ENCODE assay signal across 11 cellular contexts in genomic region chr14:61601923-61602732, GRCh38.
A peak's percentile ranks its signal among the peaks of the same experiment; 100 is the strongest.
DNase-seq lines count a peak whose midpoint lies in the region; ATAC-seq and TF ChIP-seq lines count a peak whose summit lies in the region.
"Had no signal": no experiment of that assay in that cellular context is flagged by ENCODE, and none has a peak within 500 bp of the region (broad histone marks: within the 10 kb centered on the region; RNA-seq: fewer than 3 reads in every experiment).

No MANE protein-coding gene starts in this region.

- ATAC-seq in SK-N-SH treated with all-trans-retinoic acid at 6 μM for 48 hours (peak; percentile 66), left lobe of liver (peak; percentile 18)
- ATAC-seq in stimulated activated memory B cell treated with anti-CD40 and anti-IgM and Interleukin-4, amounts not matched to agents 10 μg/mL and 1 μg/mL and 100 μg/mL, for 72 hours = no peak
- no peak for ATAC-seq in stimulated activated naive CD8-positive, alpha-beta T cell treated with anti-CD3 and anti-CD28 coated beads, Interleukin-15, Interleukin-2, amounts not matched to agents 100 U/mL and 50 U/mL, for 24 hours

- H2AFZ ChIP-seq in Loucy (ENCODE audit: low read length) = peak overlapping the region; percentile 53; the same call in 1 of the 2 replicates

- no peak overlapping the region for H3K4me2 ChIP-seq in Loucy (ENCODE audit: low read depth, low read length, poor library complexity, severe bottlenecking)

- H3K4me1 ChIP-seq in Loucy (ENCODE audit: insufficient read depth, low read length, poor library complexity, severe bottlenecking) = peaks cover 54% of the 10 kb centered on the region

- no peak for TF ChIP-seq CTCF in Loucy (conservative IDR thresholded peaks at IDR 0.05; ENCODE audit: low read length)

- no peaks in the 10 kb centered on the region for H3K36me3 ChIP-seq in Loucy (ENCODE audit: insufficient read depth, low read length)
- H3K36me3 ChIP-seq: ascending aorta had no signal

- no peaks in the 10 kb centered on the region for H3K9me3 Mint-ChIP-seq in stimulated activated memory B cell treated with anti-CD40 and anti-IgM and Interleukin-4, amounts not matched to agents 10 μg/mL and 1 μg/mL and 100 μg/mL, for 72 hours

- peaks cover 19% of the 10 kb centered on the region for H3K4me1 Mint-ChIP-seq in stimulated activated memory B cell treated with anti-CD40 and anti-IgM and Interleukin-4, amounts not matched to agents 10 μg/mL and 1 μg/mL and 100 μg/mL, for 72 hours

- peaks cover 7% of the 10 kb centered on the region; the same call in 1 of the 2 replicates for H3F3A ChIP-seq in Loucy (ENCODE audit: low read depth)

- no peaks in the 10 kb centered on the region for H3K9me2 ChIP-seq in Loucy (replicated peaks; ENCODE audit: low read depth, low read length)

- H3K27me3 ChIP-seq in Loucy (ENCODE audit: insufficient read depth, low read length, poor library complexity, severe bottlenecking) = no peaks in the 10 kb centered on the region
- H3K27me3 ChIP-seq: ascending aorta had no signal

- DNase-seq in left lobe of liver (ENCODE audit: low spot score) (no peak), DMS153 treated with DMSO at 0.1 percent for 48 hours (lab: John Stamatoyannopoulos, UW; ENCODE audit: unreplicated experiment) (no peak), activated gamma-delta T cell (lab: John Stamatoyannopoulos, UW) (no peak)
- no peak for DNase-seq in stimulated activated naive CD8-positive, alpha-beta T cell treated with anti-CD3 and anti-CD28 coated beads, Interleukin-15, Interleukin-2, amounts not matched to agents 100 U/mL and 50 U/mL, for 24 hours
- DNase-seq in activated CD4-positive, alpha-beta T cell treated with anti-CD3 and anti-CD28 coated beads, Interleukin-2, amount 50 U/mL, for 4 hours = no peak
- DNase-seq: activated CD4-positive, CD25-positive, alpha-beta regulatory T cell treated with anti-CD3 and anti-CD28 coated beads, Interleukin-2, amount 50 U/mL, for 72 hours; NCI-H2081 treated with DMSO at 0.1 percent for 48 hours had no signal

- no peak overlapping the region for H3K4me3 Mint-ChIP-seq in stimulated activated memory B cell treated with anti-CD40 and anti-IgM and Interleukin-4, amounts not matched to agents 10 μg/mL and 1 μg/mL and 100 μg/mL, for 72 hours

- H3K27me3 Mint-ChIP-seq in stimulated activated memory B cell treated with anti-CD40 and anti-IgM and Interleukin-4, amounts not matched to agents 10 μg/mL and 1 μg/mL and 100 μg/mL, for 72 hours = no peaks in the 10 kb centered on the region

- no peaks in the 10 kb centered on the region for H4K20me1 ChIP-seq in Loucy (ENCODE audit: insufficient read depth, low read length, poor library complexity, severe bottlenecking)

- H3K79me2 ChIP-seq in Loucy (ENCODE audit: insufficient read depth, low read length) = no peaks in the 10 kb centered on the region

- H3K36me3 Mint-ChIP-seq in stimulated activated memory B cell treated with anti-CD40 and anti-IgM and Interleukin-4, amounts not matched to agents 10 μg/mL and 1 μg/mL and 100 μg/mL, for 72 hours = no peaks in the 10 kb centered on the region

- no peak overlapping the region for H3K9ac ChIP-seq in Loucy (ENCODE audit: low read depth, low read length, poor library complexity, severe bottlenecking)

- H3K9me3 ChIP-seq in Loucy (ENCODE audit: insufficient read depth, low read depth, low read length) = no peaks in the 10 kb centered on the region
- H3K9me3 ChIP-seq: ascending aorta had no signal

- H3K27ac Mint-ChIP-seq in stimulated activated memory B cell treated with anti-CD40 and anti-IgM and Interleukin-4, amounts not matched to agents 10 μg/mL and 1 μg/mL and 100 μg/mL, for 72 hours = peak overlapping the region; percentile 20

- H3K4me3 ChIP-seq in Loucy (ENCODE audit: low read length, poor library complexity, severe bottlenecking) = no peak overlapping the region
- H3K4me3 ChIP-seq: ascending aorta had no signal

TF ChIP-seq in SK-N-SH treated with all-trans-retinoic acid at 6 μM for 48 hours, 23 proteins besides CTCF, POLR2A, EP300 and RAD21:
- TF ChIP-seq RARB (CRISPR knock-in tag; IDR thresholded peaks at IDR 0.05) (no peak), ZFP3 (CRISPR knock-in tag; IDR thresholded peaks at IDR 0.05) (no peak)

Comparison
In these comparisons a context has a peak if more than half of its experiments do, and no peak if none do; other contexts are left out.
1. ATAC-seq: peak in SK-N-SH treated with all-trans-retinoic acid at 6 μM for 48 hours (single experiment) and left lobe of liver (single experiment); none in stimulated activated memory B cell treated with anti-CD40 and anti-IgM and Interleukin-4, amounts not matched to agents 10 μg/mL and 1 μg/mL and 100 μg/mL, for 72 hours (single experiment) and stimulated activated naive CD8-positive, alpha-beta T cell treated with anti-CD3 and anti-CD28 coated beads, Interleukin-15, Interleukin-2, amounts not matched to agents 100 U/mL and 50 U/mL, for 24 hours (single experiment).